In genomic region chr5:19987594-19988345, GRCh38 we compare ENCODE assay signal across 8 cellular contexts. TPM values are rescaled to one million over a fixed set of nuclear protein-coding genes. Genes with fewer than 3 reads are reported as not detected.
DNase-seq lines count a peak whose midpoint lies in the region; ATAC-seq, FAIRE-seq and TF ChIP-seq lines count a peak whose summit lies in the region.

Gene CDH18 (minus strand): TSS chr5:19988200. CDS start chr5:19838986, 149,214 bp downstream.

- H3K4me3 ChIP-seq in bronchial epithelial cell (ENCODE audit: low read depth, low read length) (no peak within 1 kb of the TSS), kidney epithelial cell (ENCODE audit: low read depth, low read length) (peak within 1 kb of the TSS; percentile 28)

- H3K27me3 Mint-ChIP-seq in type B pancreatic cell = peaks cover 56% of the 10 kb centered on the region

- TF ChIP-seq CTCF in bronchial epithelial cell (IDR thresholded peaks at IDR 0.05; ENCODE audit: insufficient read depth, low read length, severe bottlenecking) = no peak
- TF ChIP-seq CTCF in kidney epithelial cell (IDR thresholded peaks at IDR 0.05; ENCODE audit: insufficient read depth, low read length, poor library complexity, severe bottlenecking) = no peak
- TF ChIP-seq CTCF in type B pancreatic cell (conservative IDR thresholded peaks at IDR 0.05) = no peak

- H3K36me3 ChIP-seq in bronchial epithelial cell (ENCODE audit: control insufficient read depth, insufficient read depth, low read length) (no peaks in the 10 kb centered on the region), kidney epithelial cell (ENCODE audit: control insufficient read depth, insufficient read depth, low read length) (no peaks in the 10 kb centered on the region)

- FAIRE-seq in bronchial epithelial cell (lab: Jason Lieb, UNC) = no peak

- no peaks in the 10 kb centered on the region for H3K36me3 Mint-ChIP-seq in type B pancreatic cell

- ATAC-seq in HG03571 (IDR thresholded peaks at IDR 0.05; ENCODE audit: unreplicated experiment) = no peak

- no peaks in the 10 kb centered on the region for H3K9me3 Mint-ChIP-seq in type B pancreatic cell

- peak within 1 kb of the TSS; percentile 85 for H3K4me3 Mint-ChIP-seq in type B pancreatic cell

- DNase-seq in EH (ENCODE audit: low read depth) (peak; percentile 70), NCI-H2171 (lab: John Stamatoyannopoulos, UW) (peak; percentile 79), bronchial epithelial cell (ENCODE audit: low read depth) (peak; percentile 28), kidney epithelial cell (ENCODE audit: low read depth) (peak; percentile 5), type B pancreatic cell (ENCODE audit: extremely low spot score, unreplicated experiment) (peak; percentile 73), hepatic stellate cell (ENCODE audit: low spot score) (no peak)
- DNase-seq in stimulated activated CD4-positive, alpha-beta T cell treated with anti-CD3 and anti-CD28 coated beads, Interleukin-1b, Interleukin-23, amount 100 ng/mL, for 48 hours = no peak

- H3K4me1 Mint-ChIP-seq in type B pancreatic cell (ENCODE audit: unreplicated experiment) = peaks cover 8% of the 10 kb centered on the region

- no peak within 1 kb of the TSS for H3K27ac Mint-ChIP-seq in type B pancreatic cell

- no peaks in the 10 kb centered on the region for H3K27me3 ChIP-seq in bronchial epithelial cell (ENCODE audit: control insufficient read depth, insufficient read depth, low read length)
- H3K27me3 ChIP-seq in kidney epithelial cell (ENCODE audit: control insufficient read depth, insufficient read depth, low read length) = no peaks in the 10 kb centered on the region

RNA-seq across cellular contexts. Expression of gene CDH18, which starts in this region (rescaled TPM):
- under 0.01 TPM in 1 of 2 replicates, not detected in the other for total RNA-seq in bronchial epithelial cell
- 0.21 TPM in 1 of 2 replicates, not detected in the other for total RNA-seq in kidney epithelial cell
- total RNA-seq in type B pancreatic cell (ENCODE audit: low replicate concordance) = 17.8 and 20.2 TPM in 2 replicates

Comparison
In these comparisons a context has a peak if more than half of its experiments do, and no peak if none do; other contexts are left out.
1. RNA of gene CDH18 (total RNA-seq): 17.8 to 20.2 TPM in type B pancreatic cell; 0.21 TPM in kidney epithelial cell and under 0.01 TPM in bronchial epithelial cell; every median in the first group is over 10 times any median in the second.
2. Peak in DNase-seq in bronchial epithelial cell; RNA of the gene not detected or under 1 TPM.
3. Peak in DNase-seq and H3K4me3 ChIP-seq in kidney epithelial cell; RNA of the gene not detected or under 1 TPM.
4. DNase-seq: peak in EH (single experiment), NCI-H2171 (single experiment) and type B pancreatic cell (single experiment); none in stimulated activated CD4-positive, alpha-beta T cell treated with anti-CD3 and anti-CD28 coated beads, Interleukin-1b, Interleukin-23, amount 100 ng/mL, for 48 hours (single experiment) and hepatic stellate cell (single experiment).